ENCODE assay signal across 8 cellular contexts in genomic region chr19:36915992-36916830, GRCh38. TPM values are rescaled to one million over a fixed set of nuclear protein-coding genes. Genes with fewer than 3 reads are reported as not detected.
DNase-seq lines count a peak whose midpoint lies in the region; ATAC-seq, FAIRE-seq and TF ChIP-seq lines count a peak whose summit lies in the region.

Gene ZNF568, plus strand, starts transcription at chr19:36916332. Its CDS starts 6,439 bp downstream, at chr19:36922771.
Gene ZNF829, minus strand, starts transcription at chr19:36916291. Its CDS starts 1,124 bp downstream, at chr19:36915167.

- H3K4me2 ChIP-seq in H1 (ENCODE audit: insufficient read depth in 1 of 2, low read depth in 2 of 2, low read length in 2 of 2): peak within 1 kb of the TSS; percentile 83 to 87
- H3K4me2 ChIP-seq in mesenchymal stem cell (ENCODE audit: low read length, poor library complexity, severe bottlenecking): peak within 1 kb of the TSS; percentile 76

- H2BK5ac ChIP-seq in H1 (ENCODE audit: low read depth, low read length) (peak within 1 kb of the TSS; percentile 98), mesenchymal stem cell (ENCODE audit: low read depth, low read length, poor library complexity, severe bottlenecking) (peak within 1 kb of the TSS; percentile 81)

- no peak within 1 kb of the TSS for H3K14ac ChIP-seq in H1 (ENCODE audit: insufficient read length)
- H3K14ac ChIP-seq in mesenchymal stem cell (ENCODE audit: low read length in 2 of 2): peak within 1 kb of the TSS in 1 of 2 experiments; percentile 98

- 3 to 100% methylated on average over 2 to 54 of the region's 57 CpGs for WGBS in H1 (ENCODE audit: extremely low coverage in 1 of 2, insufficient coverage in 1 of 2, insufficient read length in 1 of 2, insufficient replicate concordance in 2 of 2, low coverage in 1 of 2, low lambda C conversion rate in 2 of 2, missing lambda C conversion rate in 1 of 2), 2 experiments
- WGBS in mesenchymal stem cell: under 1% methylated on average over 53 of the region's 57 CpGs

- H3K4ac ChIP-seq in H1 (replicated peaks; ENCODE audit: insufficient read length, low read depth, low read length) (peak within 1 kb of the TSS; percentile 2), mesenchymal stem cell (ENCODE audit: low read depth in 1 of 2, low read length in 2 of 2) (peak within 1 kb of the TSS; percentile 21 to 94)

- no peaks in the 10 kb centered on the region for H4K20me1 ChIP-seq in H1 (replicated peaks in 1 of 2; ENCODE audit: control insufficient read depth in 1 of 2, insufficient read depth in 2 of 2, low read length in 2 of 2)

- peak within 1 kb of the TSS; percentile 93 for H3K27ac ChIP-seq in H1 (ENCODE audit: low read depth, low read length)
- peak within 1 kb of the TSS; percentile 89 for H3K27ac ChIP-seq in mesenchymal stem cell (ENCODE audit: low read length, poor library complexity, severe bottlenecking)

- POLR2A ChIA-PET in AG04449 (lab: Yijun Ruan, JAX) (no interaction called here), H1 (lab: Charles Lee; ENCODE audit: partially characterized antibody) (interaction anchor here (0.7 to 1.3 kb wide), 5 partner anchors 11 to 427 kb away, joined by 3 to 4 read pairs (median 3); partner anchors contain the start of gene ZNF566)

- H3K27me3 ChIP-seq in H1 (replicated peaks in 1 of 4; ENCODE audit: control insufficient read depth in 3 of 4, extremely low read depth in 1 of 4, insufficient read depth in 3 of 4, low read length in 3 of 4) (no peaks in the 10 kb centered on the region), mesenchymal stem cell (ENCODE audit: control insufficient read depth in 1 of 2, insufficient read depth in 1 of 2, low read length in 2 of 2) (no peaks in the 10 kb centered on the region)

- DNase-seq in AG04449 (ENCODE audit: low read depth, low spot score) (peak; percentile 51), NCI-H524 treated with DMSO at 0.1 percent for 48 hours (lab: John Stamatoyannopoulos, UW) (peak; percentile 75), H1 (ENCODE audit: low read depth in 1 of 2, low spot score in 2 of 2) (peak; percentile 83 to 88), mesenchymal stem cell (peak; percentile 95)
- peak; percentile 84 for DNase-seq in activated CD8-positive, alpha-beta memory T cell treated with anti-CD3 and anti-CD28 coated beads, Interleukin-2, amount 50 U/mL, for 1 hour (ENCODE audit: extremely low read depth)
- DNase-seq in stimulated activated CD8-positive, alpha-beta memory T cell treated with anti-CD3 and anti-CD28 coated beads, Interleukin-12 subunit alpha, Interleukin-12 subunit beta, amount 100 ng/mL, for 1 hour (ENCODE audit: low read depth): peak; percentile 80

- peak within 1 kb of the TSS; percentile 71 for H2BK12ac ChIP-seq in H1 (ENCODE audit: low read depth, low read length)
- H2BK12ac ChIP-seq in mesenchymal stem cell (ENCODE audit: low read length in 2 of 2): peak within 1 kb of the TSS; percentile 32 to 96

- H3K9ac ChIP-seq in H1 (replicated peaks in 1 of 4; ENCODE audit: extremely low read depth in 1 of 4, low read depth in 3 of 4, low read length in 3 of 4): peak within 1 kb of the TSS; percentile 55 to 90 (median 84)
- H3K9ac ChIP-seq in mesenchymal stem cell (ENCODE audit: low read length): peak within 1 kb of the TSS; percentile 96

- H3K9me3 ChIP-seq in H1 (ENCODE audit: insufficient read depth in 2 of 2, low read depth in 1 of 2, low read length in 1 of 2) (peaks cover 11% of the 10 kb centered on the region in 2 experiments; a peak in 2 of 4 replicates), mesenchymal stem cell (ENCODE audit: control insufficient read depth, low read length) (peaks cover 57% of the 10 kb centered on the region)

- H3K79me2 ChIP-seq in H1 (ENCODE audit: control insufficient read depth in 1 of 2, insufficient read depth in 2 of 2, low read length in 2 of 2): no peaks in the 10 kb centered on the region; a peak in 1 of 4 replicates

- TF ChIP-seq RAD21 in H1 (IDR thresholded peaks at IDR 0.05 in 1 of 2, conservative IDR thresholded peaks at IDR 0.05 in 1 of 2; ENCODE audit: low read depth in 2 of 2, low read length in 2 of 2): peak; percentile 24 to 48; a peak in 2 of 4 replicates

- H3K4me1 ChIP-seq in H1 (replicated peaks in 1 of 4; ENCODE audit: control insufficient read depth in 3 of 4, insufficient read depth in 4 of 4, low read length in 3 of 4): peaks cover 0 to 4% (median 2%) of the 10 kb centered on the region in 4 experiments; a peak in 2 of 7 replicates
- peaks cover 3% of the 10 kb centered on the region for H3K4me1 ChIP-seq in mesenchymal stem cell (ENCODE audit: control insufficient read depth, insufficient read depth, low read depth, low read length)

- peak within 1 kb of the TSS; percentile 96 for H3K4me3 ChIP-seq in AG04449 (ENCODE audit: low read depth, low read length)
- peak within 1 kb of the TSS; percentile 81 to 92 (median 84) for H3K4me3 ChIP-seq in H1 (ENCODE audit: extremely low read depth in 1 of 4, insufficient read depth in 2 of 4, low read depth in 3 of 4, low read length in 4 of 4)
- peak within 1 kb of the TSS; percentile 79 to 92 for H3K4me3 ChIP-seq in mesenchymal stem cell (ENCODE audit: insufficient read depth in 1 of 2, low read depth in 1 of 2, low read length in 2 of 2)

- TF ChIP-seq CTCF in AG04449 (IDR thresholded peaks at IDR 0.05; ENCODE audit: insufficient read depth, low read length, missing control alignments) (peak; percentile 61), H1 (IDR thresholded peaks at IDR 0.05; ENCODE audit: control extremely low read depth in 1 of 3, insufficient read depth in 1 of 3, low read depth in 1 of 3, low read length in 3 of 3) (peak; percentile 45 to 72 (median 69); a peak in 3 of 4 replicates)

- peak in 1 of 2 experiments; percentile 26; a peak in 1 of 3 replicates for TF ChIP-seq POLR2A in H1 (IDR thresholded peaks at IDR 0.05; ENCODE audit: control extremely low read depth in 1 of 2, low read depth in 2 of 2, low read length in 2 of 2)

- peak within 1 kb of the TSS; percentile 95 for H4K5ac ChIP-seq in H1 (ENCODE audit: insufficient read length, low read depth, low read length)

- no peak within 1 kb of the TSS for H2BK20ac ChIP-seq in H1 (ENCODE audit: low read length)

- peak; percentile 24 for FAIRE-seq in H1 (lab: Jason Lieb, UNC)

- H3K79me1 ChIP-seq in H1 (ENCODE audit: low read depth, low read length): peaks cover 4% of the 10 kb centered on the region
- H3K79me1 ChIP-seq in mesenchymal stem cell (replicated peaks; ENCODE audit: low read length, poor library complexity, severe bottlenecking): peaks cover 11% of the 10 kb centered on the region

- H2AFZ ChIP-seq in H1 (ENCODE audit: low read length) (peak within 1 kb of the TSS; percentile 99), mesenchymal stem cell (ENCODE audit: low read depth, low read length) (peak within 1 kb of the TSS; percentile 96)

- H3K56ac ChIP-seq in H1 (replicated peaks; ENCODE audit: insufficient read length, low read depth, low read length): peak within 1 kb of the TSS; percentile 95

- peaks cover 6% of the 10 kb centered on the region for H3K23me2 ChIP-seq in H1 (ENCODE audit: low read depth, low read length)

- H3K18ac ChIP-seq in H1 (ENCODE audit: extremely low read depth, low read length) (peak within 1 kb of the TSS; percentile 100), mesenchymal stem cell (ENCODE audit: low read depth in 1 of 2, low read length in 2 of 2) (peak within 1 kb of the TSS; percentile 79 to 100)

- H2BK120ac ChIP-seq in H1 (replicated peaks; ENCODE audit: low read depth, low read length): no peak within 1 kb of the TSS
- H2BK120ac ChIP-seq in mesenchymal stem cell (ENCODE audit: low read depth, low read length): peak within 1 kb of the TSS; percentile 54

- peak within 1 kb of the TSS; percentile 88; the same call in 1 of the 2 replicates for H4K8ac ChIP-seq in H1 (ENCODE audit: extremely low read depth, insufficient read depth, low read length)
- peak within 1 kb of the TSS; percentile 99 for H4K8ac ChIP-seq in mesenchymal stem cell (ENCODE audit: low read length)

- ATAC-seq in GM18867 (IDR thresholded peaks at IDR 0.05; ENCODE audit: unreplicated experiment): peak; percentile 65
- peak; percentile 94 for ATAC-seq in HG03159 (IDR thresholded peaks at IDR 0.05; ENCODE audit: unreplicated experiment)

- H2BK15ac ChIP-seq in H1 (ENCODE audit: low read length): peak within 1 kb of the TSS; percentile 73; the same call in 1 of the 2 replicates
- H2BK15ac ChIP-seq in mesenchymal stem cell (ENCODE audit: low read depth, poor library complexity, severe bottlenecking): peak within 1 kb of the TSS; percentile 52

- H2AK5ac ChIP-seq in H1 (ENCODE audit: low read depth, low read length): no peak within 1 kb of the TSS
- H2AK5ac ChIP-seq in mesenchymal stem cell (ENCODE audit: low read length, severe bottlenecking): no peak within 1 kb of the TSS

- no peak for TF ChIP-seq EP300 in H1 (IDR thresholded peaks at IDR 0.05; ENCODE audit: borderline replicate concordance in 1 of 2, low read depth in 2 of 2, low read length in 2 of 2)

- peak within 1 kb of the TSS; percentile 89 for H4K91ac ChIP-seq in H1 (replicated peaks; ENCODE audit: insufficient read length, low read length)
- H4K91ac ChIP-seq in mesenchymal stem cell (ENCODE audit: low read length): peak within 1 kb of the TSS; percentile 93

- peaks cover 0 to 12% (median 5%) of the 10 kb centered on the region in 4 experiments; a peak in 4 of 8 replicates for H3K36me3 ChIP-seq in H1 (ENCODE audit: control insufficient read depth in 2 of 4, insufficient read depth in 4 of 4, low read length in 3 of 4)
- H3K36me3 ChIP-seq in mesenchymal stem cell (ENCODE audit: control insufficient read depth in 1 of 2, insufficient read depth in 2 of 2, low read depth in 1 of 2, low read length in 2 of 2): peaks cover 10 to 53% of the 10 kb centered on the region in 2 experiments

- CTCF ChIA-PET in AG04449 (lab: Yijun Ruan, JAX) (interaction anchor here (0.8 to 1.0 kb wide), 2 partner anchors 9 to 66 kb away, joined by 3 read pairs; no protein-coding TSS in a partner anchor), H1 (lab: Charles Lee; ENCODE audit: partially characterized antibody) (interaction anchor here (0.6 to 1.1 kb wide), 4 partner anchors 10 to 314 kb away, joined by 3 read pairs; no protein-coding TSS in a partner anchor)

- H3K23ac ChIP-seq in H1 (ENCODE audit: insufficient read length): no peak within 1 kb of the TSS
- no peak within 1 kb of the TSS for H3K23ac ChIP-seq in mesenchymal stem cell (ENCODE audit: low read length in 2 of 2)

RNA-seq across cellular contexts. Expression of gene ZNF568, which starts in this region (rescaled TPM):
- 2.4 and 2.7 TPM in 2 replicates for total RNA-seq in H1 (2021; fragmentation: NEBNext Ultra II Directional; extraction: Animal tissue kit (Norgen Biotek cat#: 25700))
- polyA plus RNA-seq in H1 (2011; rRNA removed): 1.4 and 1.6 TPM in 2 replicates
- 1.8 TPM for polyA plus RNA-seq in H1 (2011; cell fraction: cytosol; rRNA removed)
- 2.6 TPM for polyA plus RNA-seq in H1 (2011; cell fraction: nucleus; rRNA removed)
- polyA plus RNA-seq in H1 (2012, experiment 1 of 2): 3.6 to 4.3 TPM (median 3.7 TPM) in 4 replicates
- 0.79 TPM for polyA plus RNA-seq in H1 (2012, experiment 2 of 2)
- 3.0 TPM for polyA plus RNA-seq in H1 (2013, experiment 1 of 2)
- 2.7 TPM for polyA plus RNA-seq in H1 (2013, experiment 2 of 2)
- polyA minus RNA-seq in H1 (2011; rRNA and poly(A)+ RNA removed): 4.2 and 4.4 TPM in 2 replicates
- polyA minus RNA-seq in H1 (2011; cell fraction: cytosol; rRNA and poly(A)+ RNA removed): 3.3 TPM
- polyA minus RNA-seq in H1 (2011; cell fraction: nucleus; rRNA and poly(A)+ RNA removed): 16.0 TPM
- polyA plus RNA-seq in mesenchymal stem cell (2013, experiment 1 of 2): 3.4 TPM
- 3.7 TPM for polyA plus RNA-seq in mesenchymal stem cell (2013, experiment 2 of 2)

RNA-seq across cellular contexts. Expression of gene ZNF829, which starts in this region (rescaled TPM):
- 2.3 and 3.3 TPM in 2 replicates for total RNA-seq in H1 (2021; fragmentation: NEBNext Ultra II Directional; extraction: Animal tissue kit (Norgen Biotek cat#: 25700))
- 0.97 and 1.3 TPM in 2 replicates for polyA plus RNA-seq in H1 (2011; rRNA removed)
- 1.4 TPM for polyA plus RNA-seq in H1 (2011; cell fraction: cytosol; rRNA removed)
- polyA plus RNA-seq in H1 (2011; cell fraction: nucleus; rRNA removed): 1.6 TPM
- 1.5 to 3.0 TPM (median 2.2 TPM) in 4 replicates for polyA plus RNA-seq in H1 (2012, experiment 1 of 2)
- polyA plus RNA-seq in H1 (2012, experiment 2 of 2): 0.10 TPM
- polyA plus RNA-seq in H1 (2013, experiment 1 of 2): 6.3 TPM
- 5.5 TPM for polyA plus RNA-seq in H1 (2013, experiment 2 of 2)
- polyA minus RNA-seq in H1 (2011; rRNA and poly(A)+ RNA removed): 4.0 and 5.4 TPM in 2 replicates
- polyA minus RNA-seq in H1 (2011; cell fraction: cytosol; rRNA and poly(A)+ RNA removed): 1.5 TPM
- polyA minus RNA-seq in H1 (2011; cell fraction: nucleus; rRNA and poly(A)+ RNA removed): 9.6 TPM
- polyA plus RNA-seq in mesenchymal stem cell (2013, experiment 1 of 2): 1.7 TPM
- 1.7 TPM for polyA plus RNA-seq in mesenchymal stem cell (2013, experiment 2 of 2)

Comparison
In these comparisons a context has a peak if more than half of its experiments do, and no peak if none do; other contexts are left out.
1. Peak in every context shown above with its lines: DNase-seq, ATAC-seq, H3K4me3 ChIP-seq and H3K27ac ChIP-seq.